ENCODE assay signal across 8 cellular contexts in genomic region chr2:149017116-149017985, GRCh38. TPM values are rescaled to one million over a fixed set of nuclear protein-coding genes. Genes with fewer than 3 reads are reported as not detected.
DNase-seq lines count a peak whose midpoint lies in the region; ATAC-seq and TF ChIP-seq lines count a peak whose summit lies in the region.

No MANE protein-coding gene starts in this region.

- peaks cover 27% of the 10 kb centered on the region for H3K27me3 Mint-ChIP-seq in Calu3 (ENCODE audit: unreplicated experiment)

- no peak overlapping the region for H3K4me3 ChIP-seq in HFF-Myc (replicated peaks; ENCODE audit: low read depth, low read length)

- DNase-seq in Calu3 = peak; percentile 82
- DNase-seq in HFF-Myc (ENCODE audit: extremely low read depth, low read depth) = peak; percentile 47
- DNase-seq in NCI-H226 = peak; percentile 41
- peak; percentile 56 for DNase-seq in activated CD4-positive, CD25-positive, alpha-beta regulatory T cell treated with anti-CD3 and anti-CD28 coated beads, Interleukin-2, amount 50 U/mL, for 16 hours (ENCODE audit: low read depth, low spot score)
- peak in 58 of 61 donors; percentile 17 to 90 (median 46) for DNase-seq in caudate nucleus (lab: John Stamatoyannopoulos, UW)
- DNase-seq in kidney glomerular epithelial cell (lab: John Stamatoyannopoulos, UW) = peak; percentile 74
- DNase-seq in stimulated activated CD4-positive, alpha-beta T cell treated with anti-CD3 and anti-CD28 coated beads, Interleukin-2, amount 100 ng/mL, for 24 hours = peak; percentile 79 to 82

- peak; percentile 51 for TF ChIP-seq CTCF in Calu3 (IDR thresholded peaks at IDR 0.05; ENCODE audit: unreplicated experiment)
- TF ChIP-seq CTCF in HFF-Myc (IDR thresholded peaks at IDR 0.05; ENCODE audit: low read depth, low read length, missing control alignments) = peak; percentile 90

- CTCF ChIA-PET in Calu3 (lab: Charles Lee) = interaction anchor here (0.7 to 1.6 kb wide), 4 partner anchors 21 to 556 kb away, joined by 3 to 10 read pairs (median 8); no protein-coding TSS in a partner anchor

- no peak overlapping the region for H3K27ac Mint-ChIP-seq in Calu3 (ENCODE audit: unreplicated experiment)

- peaks cover 22% of the 10 kb centered on the region for H3K4me1 Mint-ChIP-seq in Calu3 (ENCODE audit: low read depth, unreplicated experiment)

- no peaks in the 10 kb centered on the region for H3K36me3 Mint-ChIP-seq in Calu3 (ENCODE audit: insufficient read depth, unreplicated experiment)

- H3K4me3 Mint-ChIP-seq in Calu3 (ENCODE audit: low read depth, unreplicated experiment) = no peak overlapping the region

- intact Hi-C loops in Calu3 (cut with micrococcal nuclease; ENCODE audit: unreplicated experiment) = loop anchor here (1.0 to 5.0 kb wide), 3 partner anchors 295 to 544 kb away; partner anchors contain the start of gene LYPD6

- no peak overlapping the region for H3K27ac ChIP-seq in caudate nucleus (ENCODE audit: low read depth, low read length)

- no peak for ATAC-seq in GM18517 (IDR thresholded peaks at IDR 0.05; ENCODE audit: unreplicated experiment)

- H3K9me3 Mint-ChIP-seq in Calu3 (ENCODE audit: low read depth, unreplicated experiment) = no peaks in the 10 kb centered on the region

- no TSS peak for BruUV-seq in Calu3 (replicated peaks; lab: Mats Ljungman, UMichigan)

RNA-seq across cellular contexts. Expression of gene LYPD6B, which starts 21.1 kb away (rescaled TPM):
- 0.87 and 1.3 TPM in 2 replicates for total RNA-seq in Calu3 (2022)
